ENCODE assay signal across 20 cellular contexts in the genomic region with DNA sequence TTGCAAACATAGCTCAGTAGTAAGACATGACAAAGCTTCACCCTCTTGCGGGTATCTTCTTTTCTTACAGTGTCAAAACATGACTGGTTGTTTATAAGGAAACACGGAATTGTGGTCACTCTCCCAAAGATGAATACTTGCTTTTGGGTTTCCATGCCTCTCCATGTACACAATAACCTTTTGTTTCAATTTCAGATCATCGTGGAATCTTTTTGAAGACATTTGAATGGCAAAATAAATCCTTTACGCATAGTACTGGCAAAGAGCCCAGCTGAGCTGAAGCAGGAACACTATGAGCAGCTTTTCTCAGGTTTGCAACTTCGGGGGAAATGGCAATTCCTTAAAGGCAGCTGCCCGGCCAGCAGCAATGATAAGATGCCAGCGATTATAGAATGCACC.
DNase-seq lines count a peak whose midpoint lies in the region; ATAC-seq and TF ChIP-seq lines count a peak whose summit lies in the region.
"Had no signal": no experiment of that assay in that cellular context is flagged by ENCODE, and none has a peak within 500 bp of the region (broad histone marks: within the 10 kb centered on the region; RNA-seq: fewer than 3 reads in every experiment).

No MANE protein-coding gene starts in this region.

- peaks cover 26% of the 10 kb centered on the region for H3K27me3 ChIP-seq in HAP-1 (ENCODE audit: low read depth)
- H3K27me3 ChIP-seq in dorsolateral prefrontal cortex, result no peaks in the 10 kb centered on the region
- no peaks in the 10 kb centered on the region for H3K27me3 ChIP-seq in neural progenitor cell

- no peak overlapping the region for H3K4me3 Mint-ChIP-seq in neural progenitor cell
- H3K4me3 Mint-ChIP-seq: naive B cell; stimulated activated naive CD8-positive, alpha-beta T cell treated with anti-CD3 and anti-CD28 coated beads, Interleukin-15, amount 100 ng/mL, for 72 hours had no signal

- DNase-seq in HAP-1 (ENCODE audit: low spot score in 2 of 2), result peak; percentile 13 to 20
- peak; percentile 67 for DNase-seq in RPMI7951 (ENCODE audit: low read depth)
- DNase-seq in dorsolateral prefrontal cortex, result no peak
- DNase-seq in myocyte (ENCODE audit: low read depth), result peak; percentile 31
- DNase-seq in neural progenitor cell (ENCODE audit: low spot score), result no peak
- no peak for DNase-seq in SIG-M5 (lab: John Stamatoyannopoulos, UW)
- no peak for DNase-seq in G401 (ENCODE audit: low spot score)
- DNase-seq: AML-193; amniotic stem cell; esophagus squamous epithelium; KG1; left ventricle myocardium inferior; naive B cell; NCI-H1436 treated with DMSO at 0.1 percent for 48 hours; NCI-H524; stimulated activated naive CD8-positive, alpha-beta T cell treated with anti-CD3 and anti-CD28 coated beads, Interleukin-15, amount 100 ng/mL, for 72 hours had no signal

- no peak overlapping the region for H3K9ac ChIP-seq in neural progenitor cell

- H3K27ac Mint-ChIP-seq in neural progenitor cell, result no peak overlapping the region
- H3K27ac Mint-ChIP-seq: activated T-helper 2 cell treated with anti-CD3 and anti-CD28 coated beads, Interferon-gamma antibody, Interleukin-2, Interleukin-4, amounts not matched to agents 10 μg/mL and 5 μg/mL and 100 μg/mL, durations not matched to agents 14 hours and 24 hours and 36 hours; stimulated activated naive CD8-positive, alpha-beta T cell treated with anti-CD3 and anti-CD28 coated beads, Interleukin-15, amount 100 ng/mL, for 72 hours had no signal

- no peak for TF ChIP-seq CTCF in dorsolateral prefrontal cortex (IDR thresholded peaks at IDR 0.05 in 54 of 56, conservative IDR thresholded peaks at IDR 0.05 in 2 of 56; ENCODE audit: low read depth in 1 of 56, partially characterized antibody in 56 of 56)
- no peak for TF ChIP-seq CTCF in neural progenitor cell (IDR thresholded peaks at IDR 0.05)

- H3K79me2 ChIP-seq in neural progenitor cell (ENCODE audit: low read depth), result no peaks in the 10 kb centered on the region

- H3F3A ChIP-seq in neural progenitor cell (ENCODE audit: low read depth), result no peaks in the 10 kb centered on the region

- no peaks in the 10 kb centered on the region for H4K20me1 ChIP-seq in neural progenitor cell (ENCODE audit: low read depth)

- in situ Hi-C loops in HAP-1 (cut with MboI; ENCODE audit: low sequenced_read_pairs), result no loop called here
- in situ Hi-C loops in G401 (cut with HindIII; ENCODE audit: low sequenced_read_pairs), result no loop called here

- H3K36me3 ChIP-seq in HAP-1 (replicated peaks) (no peaks in the 10 kb centered on the region), neural progenitor cell (no peaks in the 10 kb centered on the region)
- H3K36me3 ChIP-seq: esophagus squamous epithelium, left ventricle myocardium inferior, prostate gland had no signal

- peaks cover 8% of the 10 kb centered on the region for H3K9me3 Mint-ChIP-seq in neural progenitor cell
- H3K9me3 Mint-ChIP-seq: activated T-helper 2 cell treated with anti-CD3 and anti-CD28 coated beads, Interferon-gamma antibody, Interleukin-2, Interleukin-4, amounts not matched to agents 10 μg/mL and 5 μg/mL and 100 μg/mL, durations not matched to agents 14 hours and 24 hours and 36 hours had no signal

- H3K4me1 ChIP-seq in HAP-1, result peaks cover 3% of the 10 kb centered on the region
- H3K4me1 ChIP-seq in neural progenitor cell, result no peaks in the 10 kb centered on the region
- H3K4me1 ChIP-seq: left ventricle myocardium inferior, prostate gland had no signal

- H3K36me3 Mint-ChIP-seq in neural progenitor cell, result no peaks in the 10 kb centered on the region

- no peak overlapping the region for H3K4me2 ChIP-seq in neural progenitor cell

- H3K27ac ChIP-seq in dorsolateral prefrontal cortex (peak overlapping the region in 52 of 59 donors; percentile 5 to 87 (median 59)), neural progenitor cell (no peak overlapping the region)
- H3K27ac ChIP-seq: left ventricle myocardium inferior, prostate gland, RWPE1 had no signal

- ATAC-seq in GM19467 (IDR thresholded peaks at IDR 0.05; ENCODE audit: unreplicated experiment), result no peak
- ATAC-seq: stimulated activated naive CD8-positive, alpha-beta T cell treated with anti-CD3 and anti-CD28 coated beads, Interleukin-15, amount 100 ng/mL, for 72 hours had no signal

- no peak overlapping the region for H2AFZ ChIP-seq in neural progenitor cell (replicated peaks)

- peaks cover 5% of the 10 kb centered on the region for H3K4me1 Mint-ChIP-seq in neural progenitor cell
- H3K4me1 Mint-ChIP-seq: stimulated activated naive CD8-positive, alpha-beta T cell treated with anti-CD3 and anti-CD28 coated beads, Interleukin-15, amount 100 ng/mL, for 72 hours had no signal

- no peaks in the 10 kb centered on the region for H3K27me3 Mint-ChIP-seq in neural progenitor cell (ENCODE audit: insufficient read depth, low read depth)

- intact Hi-C loops in dorsolateral prefrontal cortex (cut with DNase I), result no loop called here

- H3K9me3 ChIP-seq in HAP-1 (no peaks in the 10 kb centered on the region), neural progenitor cell (ENCODE audit: low read depth) (no peaks in the 10 kb centered on the region)
- H3K9me3 ChIP-seq: esophagus squamous epithelium, prostate gland had no signal

- H3K4me3 ChIP-seq in HAP-1, result no peak overlapping the region
- H3K4me3 ChIP-seq in dorsolateral prefrontal cortex, result peak overlapping the region in 55 of 59 donors; percentile 0 to 56 (median 33)
- H3K4me3 ChIP-seq in neural progenitor cell, result no peak overlapping the region
- H3K4me3 ChIP-seq: left ventricle myocardium inferior, prostate gland had no signal

Comparison
In these comparisons a context has a peak if more than half of its experiments do, and no peak if none do; other contexts are left out.
1. DNase-seq: peak in HAP-1 (2 of 2), RPMI7951 (single experiment) and myocyte (single experiment); none in dorsolateral prefrontal cortex (0 of 10), neural progenitor cell (single experiment), SIG-M5 (single experiment) and G401 (single experiment).
2. H3K4me3 ChIP-seq: peak in dorsolateral prefrontal cortex (55 of 59); none in HAP-1 (single experiment) and neural progenitor cell (single experiment).